In genomic region chr1:16237343-16237830, GRCh38 we compare ENCODE assay signal across 1 cellular context.
TF ChIP-seq lines count a peak whose summit lies in the region.

No MANE protein-coding gene starts in this region.

TF ChIP-seq in IMR-90, 13 proteins besides CTCF, POLR2A, EP300 and RAD21:
- TF ChIP-seq RCOR1 (IDR thresholded peaks at IDR 0.05; ENCODE audit: insufficient replicate concordance, low read length) (no peak), MXI1 (IDR thresholded peaks at IDR 0.05; ENCODE audit: borderline replicate concordance, low read depth, low read length) (no peak), CEBPB (IDR thresholded peaks at IDR 0.05; ENCODE audit: low read depth, low read length) (no peak), MAFK (IDR thresholded peaks at IDR 0.05; ENCODE audit: low read depth, low read length) (no peak), RFX5 (IDR thresholded peaks at IDR 0.05; ENCODE audit: low read depth, low read length) (no peak)
